Comparison of ENCODE assay signal across 15 cellular contexts in the genomic region with DNA sequence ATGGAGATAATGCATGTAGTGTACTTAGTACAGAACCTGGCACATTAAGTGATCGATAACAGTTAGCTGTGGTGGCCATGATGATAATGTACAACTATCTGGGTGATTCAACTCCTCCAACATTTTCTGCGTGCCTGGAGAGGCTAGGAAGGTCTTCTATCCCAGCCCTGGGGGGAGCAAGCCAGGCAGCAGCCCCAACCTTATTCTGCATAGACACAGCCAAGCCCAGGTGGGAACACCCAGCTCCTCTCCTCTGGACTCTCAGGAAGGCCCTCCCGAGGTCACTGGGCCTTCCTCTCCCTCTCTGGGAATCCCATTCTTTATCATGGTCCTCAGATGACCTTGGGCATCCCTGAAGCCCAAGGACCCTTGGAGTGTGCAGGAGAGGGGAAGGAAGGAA.
"Had no signal": no experiment of that assay in that cellular context is flagged by ENCODE, and none has a peak within 500 bp of the region (broad histone marks: within the 10 kb centered on the region; RNA-seq: fewer than 3 reads in every experiment).

No MANE protein-coding gene starts in this region.

- H3K36me3 ChIP-seq: heart left ventricle, prostate gland, spleen, thoracic aorta, upper lobe of right lung had no signal

- H3K9me3 ChIP-seq: heart left ventricle, prostate gland, spleen, thoracic aorta, upper lobe of right lung had no signal

- H3K4me3 Mint-ChIP-seq: activated naive CD8-positive, alpha-beta T cell treated with anti-CD3 and anti-CD28 coated beads, Interleukin-2, amount 50 U/mL, for 24 hours; activated T-cell treated with anti-CD3 and anti-CD28 coated beads, Interleukin-2, amount 50 U/mL, for 4 hours; WTC11 had no signal

- H3K4me3 ChIP-seq: heart left ventricle, prostate gland, spleen, thoracic aorta, upper lobe of right lung had no signal

- H3K27me3 ChIP-seq: heart left ventricle, upper lobe of right lung had no signal

- DNase-seq: activated CD8-positive, alpha-beta memory T cell treated with anti-CD3 and anti-CD28 coated beads, Interleukin-2, amount 50 U/mL, for 48 hours; activated naive CD4-positive, alpha-beta T cell treated with Interleukin-2 at 50 U/mL for 16 hours; activated naive CD8-positive, alpha-beta T cell treated with anti-CD3 and anti-CD28 coated beads, Interleukin-2, amount 50 U/mL, for 24 hours; activated T-cell treated with anti-CD3 and anti-CD28 coated beads, Interleukin-2, amount 50 U/mL, for 4 hours; heart left ventricle; spleen; stimulated activated CD4-positive, alpha-beta T cell treated with anti-CD3 and anti-CD28 coated beads, Interleukin-4, amount 100 ng/mL, for 1 hour; stimulated activated naive CD4-positive, alpha-beta T cell; T-helper 1 cell; T-helper 9 cell; upper lobe of right lung had no signal

- H3K27ac ChIP-seq: heart left ventricle, prostate gland, spleen, thoracic aorta, upper lobe of right lung had no signal

- H3K27ac Mint-ChIP-seq: activated naive CD8-positive, alpha-beta T cell treated with anti-CD3 and anti-CD28 coated beads, Interleukin-2, amount 50 U/mL, for 24 hours; activated T-helper 2 cell treated with anti-CD3 and anti-CD28 coated beads, Interferon-gamma antibody, Interleukin-2, Interleukin-4, amounts not matched to agents 10 μg/mL and 5 μg/mL and 100 μg/mL, durations not matched to agents 14 hours and 24 hours and 36 hours; WTC11 had no signal

- H3K9me3 Mint-ChIP-seq: activated naive CD8-positive, alpha-beta T cell treated with anti-CD3 and anti-CD28 coated beads, Interleukin-2, amount 50 U/mL, for 24 hours; activated T-cell treated with anti-CD3 and anti-CD28 coated beads, Interleukin-2, amount 50 U/mL, for 4 hours; activated T-helper 2 cell treated with anti-CD3 and anti-CD28 coated beads, Interferon-gamma antibody, Interleukin-2, Interleukin-4, amounts not matched to agents 10 μg/mL and 5 μg/mL and 100 μg/mL, durations not matched to agents 14 hours and 24 hours and 36 hours; WTC11 had no signal

- H3K36me3 Mint-ChIP-seq: WTC11 had no signal
